Comparison of ENCODE assay signal across 12 cellular contexts in genomic region chr17:7222093-7222971, GRCh38. TPM values are rescaled to one million over a fixed set of nuclear protein-coding genes. Genes with fewer than 3 reads are reported as not detected.
DNase-seq lines count a peak whose midpoint lies in the region; ATAC-seq, FAIRE-seq and TF ChIP-seq lines count a peak whose summit lies in the region.
"Had no signal": no experiment of that assay in that cellular context is flagged by ENCODE, and none has a peak within 500 bp of the region (broad histone marks: within the 10 kb centered on the region; RNA-seq: fewer than 3 reads in every experiment).

No MANE protein-coding gene starts in this region.

- no peaks in the 10 kb centered on the region for H3K9me3 ChIP-seq in CD4-positive, alpha-beta memory T cell (ENCODE audit: control insufficient read depth in 1 of 2, low read length in 2 of 2)
- H3K9me3 ChIP-seq in HCT116 (ENCODE audit: control insufficient read depth in 1 of 2, insufficient read depth in 1 of 2, low read depth in 1 of 2, low read length in 2 of 2) (no peaks in the 10 kb centered on the region), K562 (replicated peaks; ENCODE audit: control insufficient read depth, insufficient read depth, low read depth, low read length) (no peaks in the 10 kb centered on the region)

- H3K36me3 Mint-ChIP-seq in CD4-positive, alpha-beta memory T cell = peaks cover 6 to 47% of the 10 kb centered on the region in 2 donors
- H3K36me3 Mint-ChIP-seq in neural crest cell (ENCODE audit: low read depth) = peaks cover 9% of the 10 kb centered on the region

- H3K4me2 ChIP-seq in HCT116 (ENCODE audit: low read length) = no peak overlapping the region
- no peak overlapping the region for H3K4me2 ChIP-seq in K562 (ENCODE audit: insufficient read depth, low read length)

- CTCF ChIA-PET in CD4-positive, alpha-beta memory T cell (lab: Charles Lee; ENCODE audit: partially characterized antibody) = interaction anchor here (2.2 to 5.9 kb wide), 4 partner anchors 10 to 75 kb away, joined by 6 to 79 read pairs (median 28); partner anchors contain the start of gene DVL2
- CTCF ChIA-PET in HCT116 (lab: Charles Lee) (interaction anchor here (2.8 kb wide), 1 partner anchor 107 kb away, joined by 10 read pairs; the partner anchor contains the start of gene NEURL4), K562 (lab: Yijun Ruan, JAX; ENCODE audit: low intra/inter-chr PET ratio) (no interaction called here)

- H4K20me1 ChIP-seq in HCT116 (ENCODE audit: insufficient read depth) = no peaks in the 10 kb centered on the region
- H4K20me1 ChIP-seq in K562 (replicated peaks; ENCODE audit: control insufficient read depth, insufficient read depth, low read length) = peaks cover 6% of the 10 kb centered on the region

- WGBS in K562 (ENCODE audit: insufficient coverage, low coverage, missing lambda C conversion rate) = 85% methylated on average over 12 of the region's 15 CpGs

- TF ChIP-seq CTCF in HCT116 (IDR thresholded peaks at IDR 0.05 in 2 of 3, conservative IDR thresholded peaks at IDR 0.05 in 1 of 3; ENCODE audit: borderline replicate concordance in 1 of 3, insufficient read depth in 1 of 3, low read depth in 2 of 3, low read length in 2 of 3) (no peak), K562 (IDR thresholded peaks at IDR 0.05 in 2 of 3, conservative IDR thresholded peaks at IDR 0.05 in 1 of 3; ENCODE audit: insufficient read depth in 2 of 3, low read depth in 1 of 3, low read length in 3 of 3) (no peak), neural crest cell (conservative IDR thresholded peaks at IDR 0.05) (no peak)

- TF ChIP-seq RAD21 in HCT116 (IDR thresholded peaks at IDR 0.05; ENCODE audit: low read depth) (no peak), K562 (CRISPR knock-in tag; conservative IDR thresholded peaks at IDR 0.05 in 1 of 2, IDR thresholded peaks at IDR 0.05 in 1 of 2) (no peak)

- intact Hi-C loops in CD4-positive, alpha-beta memory T cell (cut with micrococcal nuclease) = no loop called here
- intact Hi-C loops in HCT116 (cut with micrococcal nuclease) = no loop called here
- intact Hi-C loops in K562 (cut with micrococcal nuclease) = no loop called here

- BruUV-seq in HCT116 (replicated peaks; lab: Mats Ljungman, UMichigan) = TSS peak; percentile 36
- BruUV-seq in K562 (replicated peaks; lab: Mats Ljungman, UMichigan) = TSS peak; percentile 41

- H3K9me1 ChIP-seq in K562 (ENCODE audit: control insufficient read depth, insufficient read depth, low read length) = peaks cover 6% of the 10 kb centered on the region

- no peak overlapping the region for H3K4me3 ChIP-seq in CD4-positive, alpha-beta memory T cell (ENCODE audit: low read length in 2 of 2)
- H3K4me3 ChIP-seq in HCT116 (replicated peaks in 1 of 2; ENCODE audit: low read depth in 1 of 2, low read length in 2 of 2) = no peak overlapping the region
- no peak overlapping the region for H3K4me3 ChIP-seq in K562

- in situ Hi-C loops in K562 (cut with MboI) = no loop called here

- H3K9me2 ChIP-seq in HCT116 (ENCODE audit: insufficient read depth) = no peaks in the 10 kb centered on the region

- H2AFZ ChIP-seq in HCT116 (ENCODE audit: low read depth, low read length, poor library complexity, severe bottlenecking) (no peak overlapping the region), K562 (ENCODE audit: low read depth, low read length) (no peak overlapping the region)

- H3K4me1 Mint-ChIP-seq in CD4-positive, alpha-beta memory T cell = peaks cover 19 to 43% (median 29%) of the 10 kb centered on the region in 4 donors
- peaks cover 39% of the 10 kb centered on the region for H3K4me1 Mint-ChIP-seq in neural crest cell

- no peak for FAIRE-seq in K562 (lab: Jason Lieb, UNC)

- no peaks in the 10 kb centered on the region for H3K9me3 Mint-ChIP-seq in CD4-positive, alpha-beta memory T cell
- H3K9me3 Mint-ChIP-seq in neural crest cell = no peaks in the 10 kb centered on the region
- H3K9me3 Mint-ChIP-seq: T-helper 1 cell treated with Interleukin-12 subunit alpha and Interleukin-12 subunit beta and Interleukin-4 antibody, amounts not matched to agents 30 μg/mL and 1 μg/mL, for 36 hours had no signal

- H3K36me3 ChIP-seq in CD4-positive, alpha-beta memory T cell (ENCODE audit: insufficient read depth, low read length) = peaks cover 34% of the 10 kb centered on the region
- H3K36me3 ChIP-seq in HCT116 (ENCODE audit: control insufficient read depth in 1 of 2, insufficient read depth in 2 of 2, low read length in 2 of 2) (peaks cover 34 to 49% of the 10 kb centered on the region in 2 experiments; a peak in 3 of 4 replicates), K562 (ENCODE audit: control insufficient read depth, insufficient read depth, low read length) (peaks cover 68% of the 10 kb centered on the region; the same call in 2 of the 3 replicates)

- H3K9ac ChIP-seq in HCT116 (ENCODE audit: low read length) (no peak overlapping the region), K562 (ENCODE audit: insufficient read depth in 1 of 2, low read depth in 2 of 2, low read length in 2 of 2) (no peak overlapping the region; a peak in 1 of 4 replicates)

- RAD21 ChIA-PET in HCT116 (lab: Charles Lee; ENCODE audit: low non-redundant PET in 1 of 2, low total read pairs in 2 of 2, uncharacterized antibody in 2 of 2, unreplicated experiment in 2 of 2) = no interaction called here

- TF ChIP-seq EP300 in K562 (IDR thresholded peaks at IDR 0.05; ENCODE audit: low read length) = no peak

- H3K27ac ChIP-seq in CD4-positive, alpha-beta memory T cell (ENCODE audit: low read depth, low read length) = no peak overlapping the region
- H3K27ac ChIP-seq in HCT116 (ENCODE audit: low read depth, low read length) = peak overlapping the region; percentile 20; the same call in 1 of the 2 replicates
- no peak overlapping the region for H3K27ac ChIP-seq in K562 (ENCODE audit: extremely low read depth, low read depth, low read length)

- no peaks in the 10 kb centered on the region for H3K27me3 ChIP-seq in CD4-positive, alpha-beta memory T cell (ENCODE audit: insufficient read depth, low read length)
- H3K27me3 ChIP-seq in HCT116 (ENCODE audit: insufficient read depth, low read length) (no peaks in the 10 kb centered on the region), K562 (ENCODE audit: control insufficient read depth in 2 of 2, insufficient read depth in 2 of 2, low read length in 2 of 2) (no peaks in the 10 kb centered on the region)

- H3K79me2 ChIP-seq in HCT116 (ENCODE audit: insufficient read depth, low read length) = peaks cover 30% of the 10 kb centered on the region
- H3K79me2 ChIP-seq in K562 (ENCODE audit: control insufficient read depth, insufficient read depth, low read length) = peaks cover 24% of the 10 kb centered on the region

- H3K4me3 Mint-ChIP-seq in CD4-positive, alpha-beta memory T cell = peak overlapping the region in 1 of 8 donors; percentile 17
- peak overlapping the region; percentile 98 for H3K4me3 Mint-ChIP-seq in neural crest cell
- H3K4me3 Mint-ChIP-seq: T-helper 1 cell treated with Interleukin-12 subunit alpha and Interleukin-12 subunit beta and Interleukin-4 antibody, amounts not matched to agents 30 μg/mL and 1 μg/mL, for 36 hours had no signal

- H3K27ac Mint-ChIP-seq in CD4-positive, alpha-beta memory T cell = peak overlapping the region in 4 of 7 donors; percentile 53 to 94 (median 78)
- peak overlapping the region; percentile 78 for H3K27ac Mint-ChIP-seq in neural crest cell (ENCODE audit: unreplicated experiment)
- H3K27ac Mint-ChIP-seq: T-helper 1 cell treated with Interleukin-12 subunit alpha and Interleukin-12 subunit beta and Interleukin-4 antibody, amounts not matched to agents 30 μg/mL and 1 μg/mL, for 36 hours had no signal

- POLR2A ChIA-PET in CD4-positive, alpha-beta memory T cell (lab: Charles Lee; ENCODE audit: partially characterized antibody) = interaction anchor here (15.3 kb wide), 1 partner anchor 13 kb away, joined by 435 read pairs; the partner anchor contains the start of genes DVL2, GABARAP and PHF23
- POLR2A ChIA-PET in HCT116 (lab: Charles Lee) (interaction anchor here (1.4 to 1.6 kb wide), 3 partner anchors 12 to 176 kb away, joined by 3 read pairs; partner anchors contain the start of gene DVL2), K562 (lab: Yijun Ruan, JAX) (interaction anchor here (0.8 to 7.7 kb wide), 3 partner anchors 8 to 254 kb away, joined by 3 to 73 read pairs (median 19); partner anchors contain the start of gene DVL2)

- peak in 1 of 5 donors; percentile 17 for DNase-seq in CD4-positive, alpha-beta memory T cell
- DNase-seq in HCT116 (ENCODE audit: low read depth, low spot score) (no peak), K562 (ENCODE audit: extremely low read depth in 1 of 4, low spot score in 3 of 4) (no peak), neural crest cell (ENCODE audit: low read depth, low spot score) (no peak), HT-29 (ENCODE audit: low spot score) (no peak)
- DNase-seq: activated CD4-positive, alpha-beta T cell treated with anti-CD3 and anti-CD28 coated beads, Interleukin-2, amount 50 U/mL, for 4 hours; NCI-H2029 treated with DMSO at 0.1 percent for 48 hours; substantia nigra had no signal

- H3K27me3 Mint-ChIP-seq in CD4-positive, alpha-beta memory T cell = no peaks in the 10 kb centered on the region
- H3K27me3 Mint-ChIP-seq in neural crest cell (ENCODE audit: low read depth) = peaks cover 30% of the 10 kb centered on the region

- ATAC-seq in HCT116 (no peak), K562 (no peak), GM21360 (IDR thresholded peaks at IDR 0.05; ENCODE audit: unreplicated experiment) (no peak), GM21367 (IDR thresholded peaks at IDR 0.05; ENCODE audit: unreplicated experiment) (no peak), GM19452 (IDR thresholded peaks at IDR 0.05; ENCODE audit: unreplicated experiment) (no peak)

- H3K4me1 ChIP-seq in CD4-positive, alpha-beta memory T cell (ENCODE audit: insufficient read depth, low read length) = peaks cover 34% of the 10 kb centered on the region
- peaks cover 7 to 34% of the 10 kb centered on the region in 2 experiments; a peak in 3 of 4 replicates for H3K4me1 ChIP-seq in HCT116 (ENCODE audit: control insufficient read depth in 1 of 2, insufficient read depth in 2 of 2, low read length in 2 of 2)
- peaks cover 25 to 57% of the 10 kb centered on the region in 2 experiments for H3K4me1 ChIP-seq in K562 (replicated peaks in 1 of 2; ENCODE audit: control insufficient read depth in 2 of 2, insufficient read depth in 2 of 2, low read length in 2 of 2)

- no peak for TF ChIP-seq POLR2A in HCT116 (IDR thresholded peaks at IDR 0.05; ENCODE audit: borderline replicate concordance, extremely low read depth, insufficient read depth, insufficient read length)
- peak; percentile 58 for TF ChIP-seq POLR2A in K562 (conservative IDR thresholded peaks at IDR 0.05)

RNA-seq across cellular contexts. Expression of gene ACADVL, which starts 2.6 kb away (rescaled TPM):
- total RNA-seq in CD4-positive, alpha-beta memory T cell = 100 to 1,000 TPM; 340 to 342 TPM
- 100 to 1,000 TPM; 110 to 118 TPM for polyA plus RNA-seq in CD4-positive, alpha-beta memory T cell
- total RNA-seq in HCT116 (2021; ENCODE audit: unreplicated experiment) (554 TPM), K562 (2014; rRNA removed) (214 and 235 TPM in 2 replicates), K562 (2014; rRNA removed; fragmentation: Illumina TruSeq; extraction: Trizol) (87.0 and 117 TPM in 2 replicates), K562 (2015; rRNA removed; fragmentation: Illumina TruSeq; extraction: Trizol) (180 and 194 TPM in 2 replicates), K562 (2021) (283 and 313 TPM in 2 replicates), neural crest cell (215 and 220 TPM in 2 replicates)
- 616 and 680 TPM in 2 replicates for polyA plus RNA-seq in HCT116 (2012)
- total RNA-seq in K562 (2011; cell fraction: chromatin; rRNA removed; ENCODE audit: low replicate concordance) = 1,164 and 2,824 TPM in 2 replicates
- 1,687 and 1,801 TPM in 2 replicates for total RNA-seq in K562 (2011; cell fraction: nucleolus; rRNA removed)
- 1,262 and 1,361 TPM in 2 replicates for total RNA-seq in K562 (2011; cell fraction: nucleoplasm; rRNA removed)
- polyA plus RNA-seq in K562 (2011; rRNA removed) (261 and 459 TPM in 2 replicates), K562 (2014; fragmentation: Illumina TruSeq; extraction: Trizol) (241 and 269 TPM in 2 replicates), K562 (2014; fragmentation: Nextera tagmentation; extraction: Ambion mirVana) (10 to 100 TPM; 25.5 to 46.2 TPM), K562 (2014; rRNA removed) (376 and 449 TPM in 2 replicates)
- polyA plus RNA-seq in K562 (2011; cell fraction: cytosol; rRNA removed) = 206 and 297 TPM in 2 replicates
- 4,218 and 4,978 TPM in 2 replicates for polyA plus RNA-seq in K562 (2011; cell fraction: nucleus; rRNA removed)
- polyA plus RNA-seq in K562 (2012) = 380 and 644 TPM in 2 replicates
- polyA minus RNA-seq in K562 (2011; rRNA and poly(A)+ RNA removed) = 93.6 and 95.1 TPM in 2 replicates
- 82.1 and 82.9 TPM in 2 replicates for polyA minus RNA-seq in K562 (2011; cell fraction: cytosol; rRNA and poly(A)+ RNA removed)
- polyA minus RNA-seq in K562 (2011; cell fraction: nucleus; rRNA and poly(A)+ RNA removed) = 363 and 519 TPM in 2 replicates
- 469 and 546 TPM in 2 replicates for total RNA-seq in HT-29 (2014; rRNA removed; shearing (Covaris generic))

RNA-seq across cellular contexts. Expression of gene DLG4, which starts 2.7 kb away (rescaled TPM):
- total RNA-seq in CD4-positive, alpha-beta memory T cell = 1 to 10 TPM; 7.2 to 7.6 TPM
- polyA plus RNA-seq in CD4-positive, alpha-beta memory T cell = under 1 TPM; 0.44 to 0.50 TPM
- total RNA-seq in HCT116 (2021; ENCODE audit: unreplicated experiment) (15.0 TPM), K562 (2014; rRNA removed) (4.1 and 4.9 TPM in 2 replicates), K562 (2014; rRNA removed; fragmentation: Illumina TruSeq; extraction: Trizol) (2.2 and 3.1 TPM in 2 replicates), K562 (2015; rRNA removed; fragmentation: Illumina TruSeq; extraction: Trizol) (4.0 and 4.1 TPM in 2 replicates), K562 (2021) (8.8 and 12.0 TPM in 2 replicates), neural crest cell (49.4 and 51.4 TPM in 2 replicates)
- 15.3 and 16.8 TPM in 2 replicates for polyA plus RNA-seq in HCT116 (2012)
- 43.5 and 75.5 TPM in 2 replicates for total RNA-seq in K562 (2011; cell fraction: chromatin; rRNA removed; ENCODE audit: low replicate concordance)
- total RNA-seq in K562 (2011; cell fraction: nucleolus; rRNA removed) = 21.5 and 23.8 TPM in 2 replicates
- total RNA-seq in K562 (2011; cell fraction: nucleoplasm; rRNA removed) = 31.9 and 46.3 TPM in 2 replicates
- polyA plus RNA-seq in K562 (2011; rRNA removed) (4.6 and 9.8 TPM in 2 replicates), K562 (2014; fragmentation: Illumina TruSeq; extraction: Trizol) (6.3 and 7.8 TPM in 2 replicates), K562 (2014; fragmentation: Nextera tagmentation; extraction: Ambion mirVana) (under 1 TPM; 0.03 to 0.07 TPM), K562 (2014; rRNA removed) (6.6 and 8.5 TPM in 2 replicates)
- polyA plus RNA-seq in K562 (2011; cell fraction: cytosol; rRNA removed) = 4.1 and 4.3 TPM in 2 replicates
- 29.5 and 39.7 TPM in 2 replicates for polyA plus RNA-seq in K562 (2011; cell fraction: nucleus; rRNA removed)
- polyA plus RNA-seq in K562 (2012) = 11.6 and 11.9 TPM in 2 replicates
- polyA minus RNA-seq in K562 (2011; rRNA and poly(A)+ RNA removed) = 4.0 and 5.2 TPM in 2 replicates
- polyA minus RNA-seq in K562 (2011; cell fraction: cytosol; rRNA and poly(A)+ RNA removed) = 4.9 and 5.7 TPM in 2 replicates
- 7.0 and 8.4 TPM in 2 replicates for polyA minus RNA-seq in K562 (2011; cell fraction: nucleus; rRNA and poly(A)+ RNA removed)
- 0.26 and 1.6 TPM in 2 replicates for total RNA-seq in HT-29 (2014; rRNA removed; shearing (Covaris generic))

RNA-seq across cellular contexts. Expression of gene DVL2, which starts 12.0 kb away (rescaled TPM):
- total RNA-seq in CD4-positive, alpha-beta memory T cell = 10 to 100 TPM; 75.1 to 76.8 TPM
- 10 to 100 TPM; 22.0 to 23.7 TPM for polyA plus RNA-seq in CD4-positive, alpha-beta memory T cell
- 69.7 TPM for total RNA-seq in HCT116 (2021; ENCODE audit: unreplicated experiment)
- 47.1 and 53.4 TPM in 2 replicates for polyA plus RNA-seq in HCT116 (2012)
- 108 and 173 TPM in 2 replicates for total RNA-seq in K562 (2011; cell fraction: chromatin; rRNA removed; ENCODE audit: low replicate concordance)
- 80.7 and 98.4 TPM in 2 replicates for total RNA-seq in K562 (2011; cell fraction: nucleolus; rRNA removed)
- total RNA-seq in K562 (2011; cell fraction: nucleoplasm; rRNA removed) = 85.2 and 125 TPM in 2 replicates
- total RNA-seq in K562 (2014; rRNA removed) = 39.1 and 42.9 TPM in 2 replicates
- 10.7 and 12.0 TPM in 2 replicates for total RNA-seq in K562 (2014; rRNA removed; fragmentation: Illumina TruSeq; extraction: Trizol)
- total RNA-seq in K562 (2015; rRNA removed; fragmentation: Illumina TruSeq; extraction: Trizol) = 24.3 and 25.9 TPM in 2 replicates
- total RNA-seq in K562 (2021) = 44.6 and 49.5 TPM in 2 replicates
- 3.9 and 7.2 TPM in 2 replicates for polyA plus RNA-seq in K562 (2011; rRNA removed)
- polyA plus RNA-seq in K562 (2011; cell fraction: cytosol; rRNA removed) = 6.9 and 7.1 TPM in 2 replicates
- polyA plus RNA-seq in K562 (2011; cell fraction: nucleus; rRNA removed) = 34.8 and 49.0 TPM in 2 replicates
- 45.7 and 51.8 TPM in 2 replicates for polyA plus RNA-seq in K562 (2012)
- polyA plus RNA-seq in K562 (2014; fragmentation: Illumina TruSeq; extraction: Trizol) = 34.0 and 35.5 TPM in 2 replicates
- 1 to 10 TPM; 1.3 TPM for polyA plus RNA-seq in K562 (2014; fragmentation: Nextera tagmentation; extraction: Ambion mirVana)
- polyA plus RNA-seq in K562 (2014; rRNA removed) = 25.8 and 28.5 TPM in 2 replicates
- polyA minus RNA-seq in K562 (2011; rRNA and poly(A)+ RNA removed) = 11.9 and 13.2 TPM in 2 replicates
- 9.1 and 20.8 TPM in 2 replicates for polyA minus RNA-seq in K562 (2011; cell fraction: cytosol; rRNA and poly(A)+ RNA removed)
- polyA minus RNA-seq in K562 (2011; cell fraction: nucleus; rRNA and poly(A)+ RNA removed) = 30.4 and 34.9 TPM in 2 replicates
- 130 and 140 TPM in 2 replicates for total RNA-seq in neural crest cell
- total RNA-seq in HT-29 (2014; rRNA removed; shearing (Covaris generic)) = 42.6 and 48.6 TPM in 2 replicates

RNA-seq across cellular contexts. Expression of gene PHF23, which starts 16.9 kb away (rescaled TPM):
- total RNA-seq in CD4-positive, alpha-beta memory T cell = 10 to 100 TPM; 45.8 to 55.8 TPM
- 10 to 100 TPM; 11.4 to 29.8 TPM for polyA plus RNA-seq in CD4-positive, alpha-beta memory T cell
- total RNA-seq in HCT116 (2021; ENCODE audit: unreplicated experiment) (48.5 TPM), K562 (2014; rRNA removed) (39.0 and 49.9 TPM in 2 replicates), K562 (2014; rRNA removed; fragmentation: Illumina TruSeq; extraction: Trizol) (27.8 and 28.1 TPM in 2 replicates), K562 (2015; rRNA removed; fragmentation: Illumina TruSeq; extraction: Trizol) (50.1 and 51.1 TPM in 2 replicates), K562 (2021) (33.7 and 38.6 TPM in 2 replicates), neural crest cell (72.7 and 75.2 TPM in 2 replicates)
- 21.5 and 35.2 TPM in 2 replicates for polyA plus RNA-seq in HCT116 (2012)
- 21.4 and 38.4 TPM in 2 replicates for total RNA-seq in K562 (2011; cell fraction: chromatin; rRNA removed; ENCODE audit: low replicate concordance)
- total RNA-seq in K562 (2011; cell fraction: nucleolus; rRNA removed) = 20.0 and 20.1 TPM in 2 replicates
- total RNA-seq in K562 (2011; cell fraction: nucleoplasm; rRNA removed) = 23.5 and 23.7 TPM in 2 replicates
- polyA plus RNA-seq in K562 (2011; rRNA removed) (25.0 and 32.7 TPM in 2 replicates), K562 (2014; fragmentation: Illumina TruSeq; extraction: Trizol) (53.1 and 87.5 TPM in 2 replicates), K562 (2014; fragmentation: Nextera tagmentation; extraction: Ambion mirVana) (1 to 10 TPM; 7.4 TPM), K562 (2014; rRNA removed) (34.1 and 36.1 TPM in 2 replicates)
- 20.0 and 33.8 TPM in 2 replicates for polyA plus RNA-seq in K562 (2011; cell fraction: cytosol; rRNA removed)
- polyA plus RNA-seq in K562 (2011; cell fraction: nucleus; rRNA removed) = 16.8 and 28.4 TPM in 2 replicates
- 27.6 and 38.6 TPM in 2 replicates for polyA plus RNA-seq in K562 (2012)
- 20.2 and 26.4 TPM in 2 replicates for polyA minus RNA-seq in K562 (2011; rRNA and poly(A)+ RNA removed)
- 14.2 and 19.9 TPM in 2 replicates for polyA minus RNA-seq in K562 (2011; cell fraction: cytosol; rRNA and poly(A)+ RNA removed)
- polyA minus RNA-seq in K562 (2011; cell fraction: nucleus; rRNA and poly(A)+ RNA removed) = 7.1 and 10.6 TPM in 2 replicates
- 29.3 and 31.7 TPM in 2 replicates for total RNA-seq in HT-29 (2014; rRNA removed; shearing (Covaris generic))

RNA-seq across cellular contexts. Expression of gene GABARAP, which starts 19.9 kb away (rescaled TPM):
- total RNA-seq in CD4-positive, alpha-beta memory T cell = 100 to 1,000 TPM; 324 to 327 TPM
- 100 to 1,000 TPM; 741 to 896 TPM for polyA plus RNA-seq in CD4-positive, alpha-beta memory T cell
- total RNA-seq in HCT116 (2021; ENCODE audit: unreplicated experiment) = 287 TPM
- 230 and 278 TPM in 2 replicates for polyA plus RNA-seq in HCT116 (2012)
- total RNA-seq in K562 (2011; cell fraction: chromatin; rRNA removed; ENCODE audit: low replicate concordance) = 24.6 and 29.6 TPM in 2 replicates
- 22.9 and 27.7 TPM in 2 replicates for total RNA-seq in K562 (2011; cell fraction: nucleolus; rRNA removed)
- total RNA-seq in K562 (2011; cell fraction: nucleoplasm; rRNA removed) = 36.2 and 50.7 TPM in 2 replicates
- total RNA-seq in K562 (2014; rRNA removed) = 47.5 and 75.8 TPM in 2 replicates
- total RNA-seq in K562 (2014; rRNA removed; fragmentation: Illumina TruSeq; extraction: Trizol) = 104 and 117 TPM in 2 replicates
- total RNA-seq in K562 (2015; rRNA removed; fragmentation: Illumina TruSeq; extraction: Trizol) = 114 TPM in 2 replicates
- 152 and 155 TPM in 2 replicates for total RNA-seq in K562 (2021)
- 152 and 170 TPM in 2 replicates for polyA plus RNA-seq in K562 (2011; rRNA removed)
- 165 and 263 TPM in 2 replicates for polyA plus RNA-seq in K562 (2011; cell fraction: cytosol; rRNA removed)
- polyA plus RNA-seq in K562 (2011; cell fraction: nucleus; rRNA removed) = 57.4 and 88.4 TPM in 2 replicates
- polyA plus RNA-seq in K562 (2012) = 192 and 504 TPM in 2 replicates
- polyA plus RNA-seq in K562 (2014; fragmentation: Illumina TruSeq; extraction: Trizol) = 309 and 373 TPM in 2 replicates
- 100 to 1,000 TPM; 246 to 279 TPM for polyA plus RNA-seq in K562 (2014; fragmentation: Nextera tagmentation; extraction: Ambion mirVana)
- polyA plus RNA-seq in K562 (2014; rRNA removed) = 130 and 135 TPM in 2 replicates
- 102 and 103 TPM in 2 replicates for polyA minus RNA-seq in K562 (2011; rRNA and poly(A)+ RNA removed)
- polyA minus RNA-seq in K562 (2011; cell fraction: cytosol; rRNA and poly(A)+ RNA removed) = 54.3 and 65.2 TPM in 2 replicates
- polyA minus RNA-seq in K562 (2011; cell fraction: nucleus; rRNA and poly(A)+ RNA removed) = 10.8 and 28.3 TPM in 2 replicates
- total RNA-seq in neural crest cell = 470 and 479 TPM in 2 replicates
- 72.3 and 84.0 TPM in 2 replicates for total RNA-seq in HT-29 (2014; rRNA removed; shearing (Covaris generic))
